ENCODE assay signal across 8 cellular contexts in the genomic region with DNA sequence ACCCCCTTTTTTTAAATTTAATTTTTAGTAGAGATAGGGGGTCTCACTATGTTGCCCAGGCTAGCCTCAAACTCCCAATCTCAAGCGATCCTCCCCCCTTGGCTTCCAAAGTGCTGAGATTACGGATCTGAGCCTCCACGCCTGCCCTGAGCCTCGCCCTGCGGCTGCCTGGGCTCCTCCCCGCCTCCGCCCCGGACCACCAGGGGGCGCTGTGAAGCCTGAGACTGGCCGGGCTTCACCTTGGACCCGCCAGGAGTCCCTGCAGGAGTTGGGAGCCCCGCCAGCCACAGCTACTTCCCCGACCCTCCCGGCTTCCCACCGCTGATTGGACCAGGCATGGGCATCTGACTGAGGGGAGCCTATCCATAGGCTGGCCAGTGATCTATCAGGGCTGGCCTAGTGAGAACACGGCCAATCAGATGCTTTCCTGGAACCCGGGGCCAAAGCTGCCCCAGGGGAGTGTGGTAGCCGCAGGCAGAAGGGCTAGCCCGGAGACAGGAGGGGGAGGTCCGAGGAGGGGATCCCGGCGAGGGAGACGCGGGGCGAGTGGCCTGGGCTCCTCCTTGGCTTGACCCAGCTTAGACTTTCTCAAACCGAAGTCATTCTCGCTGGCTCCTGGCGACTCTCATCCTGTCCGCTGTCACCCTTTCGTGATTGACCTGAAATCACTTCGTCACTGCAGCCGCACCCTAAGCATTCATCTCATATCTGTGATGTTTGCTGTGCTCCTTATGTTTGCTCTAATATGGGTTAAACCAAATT. TPM values are rescaled to one million over a fixed set of nuclear protein-coding genes. Genes with fewer than 3 reads are reported as not detected.
DNase-seq lines count a peak whose midpoint lies in the region; ATAC-seq, FAIRE-seq and TF ChIP-seq lines count a peak whose summit lies in the region.

No MANE protein-coding gene starts in this region.

- H3K4me1 ChIP-seq in prostate gland (replicated peaks) = no peaks in the 10 kb centered on the region

- DNase-seq in NCI-H1436 (lab: John Stamatoyannopoulos, UW) = peak; percentile 98
- DNase-seq in T follicular helper cell (ENCODE audit: low read depth) = peak; percentile 83
- DNase-seq in amniotic stem cell (lab: John Stamatoyannopoulos, UW) = peak; percentile 97
- DNase-seq in left ventricle myocardium superior = peak; percentile 100
- DNase-seq in prostate gland (ENCODE audit: low spot score) = peak; percentile 98
- peak; percentile 94 for DNase-seq in urothelium cell line (ENCODE audit: low spot score)

- TF ChIP-seq POLR2A in prostate gland (IDR thresholded peaks at IDR 0.05) = peak; percentile 64

- FAIRE-seq in urothelium cell line (lab: Jason Lieb, UNC) = no peak

- H3K9me3 ChIP-seq in prostate gland = no peaks in the 10 kb centered on the region

- intact Hi-C loops in left ventricle myocardium superior (cut with micrococcal nuclease) = no loop called here
- intact Hi-C loops in prostate gland (cut with DNase I) = loop anchor here (5.0 to 10.0 kb wide), 2 partner anchors 68 to 170 kb away; partner anchors contain the start of gene RCOR1

- H3K4me3 ChIP-seq in GM12875 (ENCODE audit: low read depth, low read length) = peak overlapping the region; percentile 47
- peak overlapping the region; percentile 57 to 61 for H3K4me3 ChIP-seq in prostate gland

- H3K27me3 ChIP-seq in prostate gland (replicated peaks; ENCODE audit: insufficient read depth) = no peaks in the 10 kb centered on the region

- under 1% methylated on average over 32 of the region's 32 CpGs for WGBS in prostate gland

- peak; percentile 96 for TF ChIP-seq CTCF in GM12875 (IDR thresholded peaks at IDR 0.05; ENCODE audit: borderline replicate concordance, insufficient read depth, low read depth, low read length)
- peak; percentile 99 for TF ChIP-seq CTCF in prostate gland (IDR thresholded peaks at IDR 0.05)

- peak; percentile 98 for ATAC-seq in HG02798 (IDR thresholded peaks at IDR 0.05; ENCODE audit: poor library complexity, unreplicated experiment)
- peak; percentile 98 for ATAC-seq in left ventricle myocardium superior

- peak overlapping the region; percentile 84 to 85 for H3K27ac ChIP-seq in prostate gland

- H3K36me3 ChIP-seq in prostate gland = no peaks in the 10 kb centered on the region

RNA-seq across cellular contexts. Expression of gene ANKRD9, which starts 15.1 kb away (rescaled TPM):
- total RNA-seq in left ventricle myocardium superior = 167 TPM
- 10 to 100 TPM; 81.1 to 81.5 TPM for total RNA-seq in prostate gland

Comparison
In these comparisons a context has a peak if more than half of its experiments do, and no peak if none do; other contexts are left out.
1. Peak in every context shown above with its lines: DNase-seq, ATAC-seq, H3K4me3 ChIP-seq and H3K27ac ChIP-seq.